In the genomic region with DNA sequence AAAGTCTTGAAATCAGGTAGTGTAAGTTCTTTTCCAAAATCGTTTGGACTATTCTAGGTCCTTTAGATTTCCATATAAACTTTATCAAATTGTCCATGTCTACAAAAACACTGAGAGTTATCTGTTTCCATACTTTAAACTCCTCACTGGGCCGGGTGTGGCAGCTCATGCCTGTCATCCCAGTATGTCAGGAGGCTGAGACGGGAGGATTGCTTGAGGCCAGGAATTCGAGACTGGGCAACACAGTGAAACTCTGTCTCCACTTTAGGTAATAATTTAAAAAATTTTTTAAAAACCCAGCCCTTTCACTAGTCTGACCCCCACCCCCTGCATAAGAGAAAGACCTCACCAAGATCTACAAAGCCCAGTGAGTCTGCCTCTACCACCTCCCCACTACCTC, we compare ENCODE assay signal across 25 cellular contexts. TPM values are rescaled to one million over a fixed set of nuclear protein-coding genes. Genes with fewer than 3 reads are reported as not detected.
A peak's percentile ranks its signal among the peaks of the same experiment; 100 is the strongest.
DNase-seq lines count a peak whose midpoint lies in the region; ATAC-seq lines count a peak whose summit lies in the region.
"Had no signal": no experiment of that assay in that cellular context is flagged by ENCODE, and none has a peak within 500 bp of the region (broad histone marks: within the 10 kb centered on the region; RNA-seq: fewer than 3 reads in every experiment).

No MANE protein-coding gene starts in this region.

- no peaks in the 10 kb centered on the region for H3K27me3 ChIP-seq in trophoblast cell (ENCODE audit: insufficient read depth, low read length)
- H3K27me3 ChIP-seq: BE2C had no signal

- no CpG with 5 or more reads among the region's 4 CpGs for WGBS in trophoblast cell (ENCODE audit: extremely low coverage, insufficient coverage, insufficient read length)

- no peak overlapping the region for H3K18ac ChIP-seq in trophoblast cell (ENCODE audit: low read length)

- H2BK120ac ChIP-seq in trophoblast cell (ENCODE audit: insufficient read depth, low read length, poor library complexity), result no peak overlapping the region

- no peak overlapping the region for H2BK12ac ChIP-seq in trophoblast cell (ENCODE audit: low read length)

- H3K27ac ChIP-seq in trophoblast cell (ENCODE audit: low read depth, low read length), result no peak overlapping the region
- H3K27ac ChIP-seq: BLaER1 had no signal

- peaks cover 2% of the 10 kb centered on the region for H3K79me1 ChIP-seq in trophoblast cell (ENCODE audit: low read length)

- H3K79me2 ChIP-seq in trophoblast cell (ENCODE audit: control insufficient read depth, insufficient read depth, low read length, poor library complexity), result no peaks in the 10 kb centered on the region

- ATAC-seq in left cardiac atrium (no peak), HG03139 (IDR thresholded peaks at IDR 0.05; ENCODE audit: unreplicated experiment) (no peak)
- ATAC-seq: GM12878 had no signal

- no peak overlapping the region for H4K8ac ChIP-seq in trophoblast cell (ENCODE audit: low read depth, low read length)

- no peak overlapping the region for H3K14ac ChIP-seq in trophoblast cell (ENCODE audit: low read length)

- no peak overlapping the region for H3K4ac ChIP-seq in trophoblast cell (ENCODE audit: low read depth, low read length)

- H2BK5ac ChIP-seq in trophoblast cell (ENCODE audit: low read depth, low read length, poor library complexity), result no peak overlapping the region

- no peak overlapping the region for H3K4me2 ChIP-seq in trophoblast cell (ENCODE audit: low read length)
- H3K4me2 ChIP-seq: BLaER1 had no signal

- H3K9ac ChIP-seq in trophoblast cell (ENCODE audit: low read length), result no peak overlapping the region
- H3K9ac ChIP-seq: BLaER1 had no signal

- peaks cover 4 to 5% of the 10 kb centered on the region in 2 experiments for H3K36me3 ChIP-seq in trophoblast cell (ENCODE audit: control insufficient read depth in 1 of 2, insufficient read depth in 2 of 2, low read length in 2 of 2)

- H2AK5ac ChIP-seq in trophoblast cell (ENCODE audit: low read length), result no peak overlapping the region

- H2AFZ ChIP-seq in trophoblast cell (ENCODE audit: insufficient read depth, low read length, poor library complexity), result no peak overlapping the region

- H4K12ac ChIP-seq in trophoblast cell (ENCODE audit: low read depth, low read length), result no peak overlapping the region

- H3K4me1 ChIP-seq in trophoblast cell (ENCODE audit: control insufficient read depth in 1 of 2, insufficient read depth in 2 of 2, low read length in 2 of 2), result peaks cover 0 to 5% of the 10 kb centered on the region in 2 experiments
- H3K4me1 ChIP-seq: BE2C, BLaER1 had no signal

- H4K91ac ChIP-seq in trophoblast cell (ENCODE audit: low read depth, low read length), result no peak overlapping the region

- intact Hi-C loops in cardiac septum (cut with DNase I) (no loop called here), left cardiac atrium (cut with DNase I) (no loop called here)

- H3K23ac ChIP-seq in trophoblast cell (ENCODE audit: low read length), result no peak overlapping the region

- H3K4me3 ChIP-seq in trophoblast cell (ENCODE audit: low read depth, low read length), result no peak overlapping the region
- H3K4me3 ChIP-seq: BLaER1, GM12878 had no signal

- DNase-seq in cardiac septum (ENCODE audit: low spot score) (peak; percentile 15), left cardiac atrium (no peak), islet precursor cell (peak; percentile 32), trophoblast cell (peak; percentile 80 to 88)
- DNase-seq: 8988T; ACHN; BE2C; C1 segment of cervical spinal cord; CD4-positive, alpha-beta memory T cell; CD4-positive, CD25-positive, alpha-beta regulatory T cell; CD8-positive, alpha-beta memory T cell; COR-L47; DMS 273 treated with DMSO at 0.1 percent for 48 hours; DMS153; DMS53; DMS79; DND-41; EL; GDM1 had no signal

- peaks cover 2% of the 10 kb centered on the region for H3K9me3 ChIP-seq in trophoblast cell (ENCODE audit: insufficient read depth, low read depth, low read length)
- H3K9me3 ChIP-seq: BE2C had no signal

RNA-seq across cellular contexts. Expression of a gene that starts 6.4 kb away (rescaled TPM):
- total RNA-seq in cardiac septum, result not detected
- total RNA-seq in left cardiac atrium, result under 1 TPM; 0.21 to 0.47 TPM
- 26.2 and 34.1 TPM in 2 replicates for polyA plus RNA-seq in trophoblast cell (2013)
- total RNA-seq: CD4-positive, alpha-beta memory T cell; CD4-positive, CD25-positive, alpha-beta regulatory T cell; CD8-positive, alpha-beta memory T cell; Daoy; GM12878 had no signal
- polyA plus RNA-seq: AG04450; CD14-positive monocyte; CD4-positive, alpha-beta memory T cell; CD4-positive, CD25-positive, alpha-beta regulatory T cell; CD8-positive, alpha-beta memory T cell had no signal

RNA-seq across cellular contexts. Expression of a gene that starts 47.1 kb away (rescaled TPM):
- total RNA-seq in cardiac septum (138 TPM), left cardiac atrium (100 to 1,000 TPM; 109 to 173 TPM)
- 98.3 and 100 TPM in 2 replicates for polyA plus RNA-seq in trophoblast cell (2013)

RNA-seq across cellular contexts. Expression of a gene that starts 47.6 kb away (rescaled TPM):
- 12.5 TPM for total RNA-seq in cardiac septum
- total RNA-seq in left cardiac atrium, result 10 to 100 TPM in 1 of 2 donors, 1 to 10 TPM in 1; 9.1 to 11.7 TPM
- 18.6 and 19.9 TPM in 2 replicates for polyA plus RNA-seq in trophoblast cell (2013)
